Comparison of ENCODE assay signal across 8 cellular contexts in genomic region chr12:42421844-42422779, GRCh38.
DNase-seq lines count a peak whose midpoint lies in the region; ATAC-seq, FAIRE-seq and TF ChIP-seq lines count a peak whose summit lies in the region.

No MANE protein-coding gene starts in this region.

- H3F3A ChIP-seq in PC-9 (ENCODE audit: insufficient read depth, low read depth) = no peaks in the 10 kb centered on the region

- no peaks in the 10 kb centered on the region for H3K79me2 ChIP-seq in PC-9 (ENCODE audit: low read depth)

- H3K4me3 ChIP-seq in NB4 (ENCODE audit: low read depth, low read length) = no peak overlapping the region
- no peak overlapping the region for H3K4me3 ChIP-seq in PC-9

- BruUV-seq in PC-9 (replicated peaks; lab: Mats Ljungman, UMichigan) = no TSS peak

- no peaks in the 10 kb centered on the region; the same call in 1 of the 2 replicates for H4K20me1 ChIP-seq in PC-9 (ENCODE audit: insufficient read depth)

- H3K27ac Mint-ChIP-seq in progenitor cell of endocrine pancreas = no peak overlapping the region

- TF ChIP-seq POLR2A in H54 (IDR thresholded peaks at IDR 0.05; ENCODE audit: low read depth, low read length) = no peak
- no peak for TF ChIP-seq POLR2A in NB4 (IDR thresholded peaks at IDR 0.05; ENCODE audit: extremely low read depth, insufficient read length)

- CTCF ChIA-PET in PC-9 (lab: Charles Lee) = no interaction called here

- POLR2A ChIA-PET in PC-9 (lab: Charles Lee; ENCODE audit: unreplicated experiment) = no interaction called here

- FAIRE-seq in H54 (lab: Jason Lieb, UNC) = peak; percentile 72

- no peaks in the 10 kb centered on the region for H3K9me3 Mint-ChIP-seq in progenitor cell of endocrine pancreas (ENCODE audit: low read depth)

- peak; percentile 82 for ATAC-seq in GM18499 (IDR thresholded peaks at IDR 0.05; ENCODE audit: insufficient read depth, unreplicated experiment)

- H3K9me2 ChIP-seq in PC-9 (ENCODE audit: insufficient read depth) = no peaks in the 10 kb centered on the region

- no peak overlapping the region for H3K27ac ChIP-seq in PC-9

- TF ChIP-seq CTCF in NB4 (IDR thresholded peaks at IDR 0.05; ENCODE audit: low read depth, low read length) (no peak), progenitor cell of endocrine pancreas (IDR thresholded peaks at IDR 0.05; ENCODE audit: unreplicated experiment) (no peak), PC-9 (conservative IDR thresholded peaks at IDR 0.05) (no peak)

- DNase-seq in H54 (ENCODE audit: insufficient read length, low spot score) = peak; percentile 7
- DNase-seq in NB4 (ENCODE audit: low read depth) = peak; percentile 20
- peak; percentile 57 for DNase-seq in left kidney (ENCODE audit: low read depth, low spot score)
- DNase-seq in NCI-H1105 treated with DMSO at 0.1 percent for 48 hours (lab: John Stamatoyannopoulos, UW) = no peak
- no peak for DNase-seq in progenitor cell of endocrine pancreas (ENCODE audit: low spot score, unreplicated experiment)
- DNase-seq in PC-9 = no peak
- DNase-seq in SW480 (ENCODE audit: low spot score) = no peak

- no peak overlapping the region for H2AFZ ChIP-seq in PC-9

- 0 out of 2 replicates have a peak, but pooled peaks cover 6% of the 10 kb centered on the region for H3K4me1 ChIP-seq in PC-9 (replicated peaks; ENCODE audit: insufficient read depth)

- no peaks in the 10 kb centered on the region for H3K4me1 Mint-ChIP-seq in progenitor cell of endocrine pancreas (ENCODE audit: low read depth)

- H3K27me3 Mint-ChIP-seq in progenitor cell of endocrine pancreas = no peaks in the 10 kb centered on the region

- H3K4me3 Mint-ChIP-seq in progenitor cell of endocrine pancreas (ENCODE audit: low read depth) = no peak overlapping the region

- no peaks in the 10 kb centered on the region for H3K9me3 ChIP-seq in PC-9 (ENCODE audit: insufficient read depth, low read depth)

- H3K36me3 Mint-ChIP-seq in progenitor cell of endocrine pancreas (ENCODE audit: insufficient read depth) = peaks cover 2% of the 10 kb centered on the region

- intact Hi-C loops in PC-9 (cut with micrococcal nuclease; ENCODE audit: unreplicated experiment) = no loop called here

- H3K36me3 ChIP-seq in PC-9 (ENCODE audit: low read depth) = no peaks in the 10 kb centered on the region

- H3K27me3 ChIP-seq in PC-9 (ENCODE audit: insufficient read depth, low read depth) = no peaks in the 10 kb centered on the region

- H3K4me2 ChIP-seq in PC-9 = no peak overlapping the region

Comparison
In these comparisons a context has a peak if more than half of its experiments do, and no peak if none do; other contexts are left out.
1. DNase-seq: peak in H54 (single experiment), NB4 (single experiment) and left kidney (single experiment); none in NCI-H1105 treated with DMSO at 0.1 percent for 48 hours (single experiment), progenitor cell of endocrine pancreas (single experiment), PC-9 (0 of 2) and SW480 (single experiment).